In genomic region chr7:119197872-119198527, GRCh38 we compare ENCODE assay signal across 8 cellular contexts.
A peak's percentile ranks its signal among the peaks of the same experiment; 100 is the strongest.
DNase-seq lines count a peak whose midpoint lies in the region; ATAC-seq, FAIRE-seq and TF ChIP-seq lines count a peak whose summit lies in the region.

No MANE protein-coding gene starts in this region.

- H3K27me3 ChIP-seq in astrocyte (ENCODE audit: insufficient read depth, low read length) = no peaks in the 10 kb centered on the region
- H3K27me3 ChIP-seq in gastroesophageal sphincter = no peaks in the 10 kb centered on the region
- no peaks in the 10 kb centered on the region for H3K27me3 ChIP-seq in ovary

- no peak overlapping the region for H3K27ac Mint-ChIP-seq in astrocyte (ENCODE audit: unreplicated experiment)

- H3K4me3 Mint-ChIP-seq in astrocyte (ENCODE audit: unreplicated experiment) = no peak overlapping the region

- H3K9me3 ChIP-seq in astrocyte (ENCODE audit: insufficient read depth, low read depth, low read length) (no peaks in the 10 kb centered on the region), gastroesophageal sphincter (peaks cover 0 to 11% (median 0%) of the 10 kb centered on the region in 3 donors), ovary (no peaks in the 10 kb centered on the region)

- H3K9me3 Mint-ChIP-seq in astrocyte (ENCODE audit: unreplicated experiment) = no peaks in the 10 kb centered on the region

- no peaks in the 10 kb centered on the region for H3K36me3 Mint-ChIP-seq in astrocyte (ENCODE audit: low read depth, unreplicated experiment)

- WGBS in gastroesophageal sphincter (ENCODE audit: low coverage in 1 of 2), 2 donors = 34 to 65% methylated on average over 2 to 5 of the region's 8 CpGs
- 28 to 32% (median 28%) methylated on average over 8 of the region's 8 CpGs for WGBS in ovary, 3 donors

- H4K20me1 ChIP-seq in astrocyte (ENCODE audit: insufficient read depth, low read length) = no peaks in the 10 kb centered on the region

- DNase-seq in ELF-1 (ENCODE audit: low read depth, low spot score) (peak; percentile 79), GM20000 (ENCODE audit: low spot score) (peak; percentile 19), NCI-H510A (lab: John Stamatoyannopoulos, UW) (peak; percentile 15), astrocyte (ENCODE audit: low read depth) (peak; percentile 25), left lobe of liver (ENCODE audit: low spot score) (no peak), ovary (no peak)

- H3K27me3 Mint-ChIP-seq in astrocyte (ENCODE audit: low read depth, unreplicated experiment) = no peaks in the 10 kb centered on the region

- H3K79me2 ChIP-seq in astrocyte (ENCODE audit: insufficient read depth, low read length) = no peaks in the 10 kb centered on the region

- H3K36me3 ChIP-seq in astrocyte (ENCODE audit: insufficient read depth, low read length) (no peaks in the 10 kb centered on the region), gastroesophageal sphincter (no peaks in the 10 kb centered on the region), ovary (no peaks in the 10 kb centered on the region)

- no peak for FAIRE-seq in astrocyte (lab: Jason Lieb, UNC)

- peaks cover 5% of the 10 kb centered on the region for H3K4me1 Mint-ChIP-seq in astrocyte (ENCODE audit: low read depth, unreplicated experiment)

- TF ChIP-seq POLR2A in gastroesophageal sphincter (IDR thresholded peaks at IDR 0.05) (no peak), ovary (IDR thresholded peaks at IDR 0.05) (no peak)

- H3K4me1 ChIP-seq in astrocyte (ENCODE audit: insufficient read depth, low read length) (no peaks in the 10 kb centered on the region), gastroesophageal sphincter (no peaks in the 10 kb centered on the region), ovary (ENCODE audit: insufficient read depth) (no peaks in the 10 kb centered on the region)

- H3K4me2 ChIP-seq in astrocyte (ENCODE audit: low read length) = no peak overlapping the region

- intact Hi-C loops in ovary (cut with DNase I) = no loop called here

- ATAC-seq in HG03432 (IDR thresholded peaks at IDR 0.05; ENCODE audit: unreplicated experiment) = peak; percentile 96
- peak; percentile 95 for ATAC-seq in left lobe of liver
- no peak for ATAC-seq in gastroesophageal sphincter

- no peak overlapping the region for H2AFZ ChIP-seq in astrocyte (ENCODE audit: low read depth, low read length)

- H3K4me3 ChIP-seq in astrocyte (ENCODE audit: insufficient read depth, low read depth, low read length) (no peak overlapping the region), gastroesophageal sphincter (no peak overlapping the region), ovary (no peak overlapping the region)

- TF ChIP-seq EP300 in gastroesophageal sphincter (IDR thresholded peaks at IDR 0.05) = no peak
- TF ChIP-seq EP300 in ovary (IDR thresholded peaks at IDR 0.05) = no peak

- TF ChIP-seq CTCF in GM20000 (IDR thresholded peaks at IDR 0.05; ENCODE audit: extremely low read depth, missing control alignments) (peak; percentile 82), astrocyte (IDR thresholded peaks at IDR 0.05; ENCODE audit: insufficient read depth, low read depth, low read length) (peak; percentile 80), gastroesophageal sphincter (IDR thresholded peaks at IDR 0.05) (peak in 2 of 4 experiments; percentile 12 to 38), ovary (IDR thresholded peaks at IDR 0.05) (no peak)

- no peak overlapping the region for H3K27ac ChIP-seq in astrocyte (ENCODE audit: low read depth, low read length)
- no peak overlapping the region for H3K27ac ChIP-seq in gastroesophageal sphincter
- no peak overlapping the region for H3K27ac ChIP-seq in ovary

- no peak overlapping the region for H3K9ac ChIP-seq in astrocyte (ENCODE audit: low read length)

Comparison
In these comparisons a context has a peak if more than half of its experiments do, and no peak if none do; other contexts are left out.
1. DNase-seq: peak in ELF-1 (single experiment), GM20000 (single experiment), NCI-H510A (single experiment) and astrocyte (single experiment); none in left lobe of liver (single experiment) and ovary (0 of 5).
2. CTCF ChIP-seq: peak in GM20000 (single experiment) and astrocyte (single experiment); none in ovary (0 of 3).